Comparison of ENCODE assay signal across 10 cellular contexts in the genomic region with DNA sequence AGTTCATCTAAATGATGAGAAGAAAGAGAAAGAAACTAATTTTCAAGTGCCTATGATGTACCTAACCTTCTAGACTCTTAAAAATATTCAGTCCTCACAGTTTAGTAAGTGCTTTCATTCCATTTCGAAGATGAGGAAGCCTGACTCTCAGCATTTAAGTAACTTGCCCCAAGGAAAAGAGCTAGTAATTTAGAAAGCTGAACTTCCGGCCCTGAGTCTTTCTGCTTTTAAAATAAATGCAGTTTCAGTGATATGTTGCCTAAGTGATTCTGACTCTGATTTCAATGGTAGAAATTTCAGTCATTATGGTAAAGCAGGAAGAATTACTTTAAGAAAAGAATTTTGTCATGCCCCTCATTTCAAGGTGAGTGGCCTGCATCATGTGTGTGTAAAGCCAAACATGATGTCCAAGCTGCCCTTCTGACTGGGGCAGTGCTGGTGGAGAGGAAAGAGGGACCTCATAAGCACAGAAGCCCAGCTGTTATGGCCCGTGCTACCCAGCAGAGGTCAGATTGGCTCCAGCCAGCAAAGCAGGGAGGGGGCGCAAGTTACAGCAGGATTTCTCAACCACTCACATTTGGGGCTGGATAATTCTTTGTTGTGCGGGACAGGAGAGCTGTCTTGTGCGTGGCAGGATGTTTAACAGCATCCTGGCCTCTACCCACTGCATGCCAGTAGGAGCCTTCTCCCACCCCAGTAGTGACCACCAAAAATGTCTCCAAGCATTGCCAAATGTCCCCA. TPM values are rescaled to one million over a fixed set of nuclear protein-coding genes. Genes with fewer than 3 reads are reported as not detected.
DNase-seq lines count a peak whose midpoint lies in the region; ATAC-seq and TF ChIP-seq lines count a peak whose summit lies in the region.
"Had no signal": no experiment of that assay in that cellular context is flagged by ENCODE, and none has a peak within 500 bp of the region (broad histone marks: within the 10 kb centered on the region; RNA-seq: fewer than 3 reads in every experiment).

No MANE protein-coding gene starts in this region.

- CTCF ChIA-PET in A673 (lab: Charles Lee) = no interaction called here

- H3K4me3 ChIP-seq in GM12864 (ENCODE audit: low read depth, low read length) (no peak overlapping the region), A673 (ENCODE audit: low read depth, low read length, poor library complexity, severe bottlenecking) (no peak overlapping the region)
- H3K4me3 ChIP-seq: mucosa of descending colon had no signal

- H3K36me3 Mint-ChIP-seq in osteocyte (ENCODE audit: unreplicated experiment) = no peaks in the 10 kb centered on the region
- no peaks in the 10 kb centered on the region for H3K36me3 Mint-ChIP-seq in activated T-cell treated with anti-CD3 and anti-CD28 coated beads, Interleukin-2, amount 50 U/mL, for 24 hours (ENCODE audit: low read depth)

- H3K4me3 Mint-ChIP-seq in osteocyte (ENCODE audit: unreplicated experiment) = no peak overlapping the region
- no peak overlapping the region for H3K4me3 Mint-ChIP-seq in activated T-cell treated with anti-CD3 and anti-CD28 coated beads, Interleukin-2, amount 50 U/mL, for 24 hours

- TF ChIP-seq POLR2A in erythroblast (IDR thresholded peaks at IDR 0.05; ENCODE audit: low read length) = no peak

- H3K9me3 ChIP-seq in A673 (ENCODE audit: low read depth, low read length, poor library complexity, severe bottlenecking) = no peaks in the 10 kb centered on the region
- H3K9me3 ChIP-seq: mucosa of descending colon had no signal

- intact Hi-C loops in A673 (cut with micrococcal nuclease; ENCODE audit: unreplicated experiment) = no loop called here

- peak; percentile 5 for DNase-seq in GM12864 (ENCODE audit: low read depth)
- peak; percentile 49 for DNase-seq in NCI-H146 (lab: John Stamatoyannopoulos, UW)
- peak; percentile 11 to 14 for DNase-seq in erythroblast (lab: John Stamatoyannopoulos, UW)
- DNase-seq in osteocyte (ENCODE audit: extremely low spot score, unreplicated experiment) = no peak
- no peak for DNase-seq in A673 (ENCODE audit: low spot score)
- DNase-seq in SW480 (ENCODE audit: low spot score) = no peak
- no peak for DNase-seq in activated T-cell treated with anti-CD3 and anti-CD28 coated beads, Interleukin-2, amount 50 U/mL, for 24 hours
- DNase-seq: activated CD8-positive, alpha-beta memory T cell treated with anti-CD3 and anti-CD28 coated beads for 24 hours; mucosa of descending colon had no signal

- POLR2A ChIA-PET in A673 (lab: Charles Lee; ENCODE audit: low non-redundant PET) = no interaction called here

- TF ChIP-seq CTCF in GM12864 (IDR thresholded peaks at IDR 0.05; ENCODE audit: low read depth, low read length, missing control alignments) (peak; percentile 56), osteocyte (IDR thresholded peaks at IDR 0.05) (peak; percentile 58), A673 (conservative IDR thresholded peaks at IDR 0.05; ENCODE audit: low read depth, low read length) (no peak)

- no peak for ATAC-seq in HG02798 (IDR thresholded peaks at IDR 0.05; ENCODE audit: poor library complexity, unreplicated experiment)
- ATAC-seq: mucosa of descending colon had no signal

- no peak overlapping the region for H3K27ac ChIP-seq in A673 (ENCODE audit: low read depth, low read length, poor library complexity, severe bottlenecking)

- H3K27me3 ChIP-seq in A673 (replicated peaks; ENCODE audit: insufficient read depth, low read depth, low read length, poor library complexity) = no peaks in the 10 kb centered on the region

- no TSS peak for BruUV-seq in A673 (replicated peaks; lab: Mats Ljungman, UMichigan)

- H3K9me3 Mint-ChIP-seq in osteocyte (ENCODE audit: unreplicated experiment) = no peaks in the 10 kb centered on the region
- no peaks in the 10 kb centered on the region for H3K9me3 Mint-ChIP-seq in activated T-cell treated with anti-CD3 and anti-CD28 coated beads, Interleukin-2, amount 50 U/mL, for 24 hours

- H3K4me1 Mint-ChIP-seq in osteocyte (ENCODE audit: unreplicated experiment) = no peaks in the 10 kb centered on the region
- H3K4me1 Mint-ChIP-seq in activated T-cell treated with anti-CD3 and anti-CD28 coated beads, Interleukin-2, amount 50 U/mL, for 24 hours (ENCODE audit: low read depth) = peaks cover 4% of the 10 kb centered on the region

- peaks cover 46% of the 10 kb centered on the region for H3K27me3 Mint-ChIP-seq in osteocyte (ENCODE audit: unreplicated experiment)
- H3K27me3 Mint-ChIP-seq in activated T-cell treated with anti-CD3 and anti-CD28 coated beads, Interleukin-2, amount 50 U/mL, for 24 hours = peaks cover 13% of the 10 kb centered on the region

- H3K36me3 ChIP-seq in A673 (ENCODE audit: insufficient read depth, low read length, poor library complexity, severe bottlenecking) = no peaks in the 10 kb centered on the region

- H3K4me1 ChIP-seq in A673 (ENCODE audit: insufficient read depth, low read length, poor library complexity, severe bottlenecking) = no peaks in the 10 kb centered on the region

- H3K27ac Mint-ChIP-seq in osteocyte (ENCODE audit: unreplicated experiment) = no peak overlapping the region
- no peak overlapping the region for H3K27ac Mint-ChIP-seq in activated T-cell treated with anti-CD3 and anti-CD28 coated beads, Interleukin-2, amount 50 U/mL, for 24 hours

RNA-seq across cellular contexts. Expression of a gene that starts 10.7 kb away (rescaled TPM):
- total RNA-seq in osteocyte (not detected in 2 replicates), A673 (2021) (not detected in 2 replicates)

RNA-seq across cellular contexts. Expression of a gene that starts 28.2 kb away (rescaled TPM):
- total RNA-seq in osteocyte = not detected in 2 replicates
- total RNA-seq in A673 (2021) = not detected in 2 replicates

RNA-seq across cellular contexts. Expression of a gene that starts 43.0 kb away (rescaled TPM):
- total RNA-seq in osteocyte (195 and 197 TPM in 2 replicates), A673 (2021) (69.6 and 87.7 TPM in 2 replicates)

RNA-seq across cellular contexts. Expression of a gene that starts 46.6 kb away (rescaled TPM):
- 8.2 and 8.5 TPM in 2 replicates for total RNA-seq in osteocyte
- total RNA-seq in A673 (2021) = not detected in 2 replicates

Comparison
In these comparisons a context has a peak if more than half of its experiments do, and no peak if none do; other contexts are left out.
1. DNase-seq: peak in GM12864 (single experiment), NCI-H146 (single experiment) and erythroblast (2 of 2); none in osteocyte (single experiment), A673 (single experiment), SW480 (single experiment) and activated T-cell treated with anti-CD3 and anti-CD28 coated beads, Interleukin-2, amount 50 U/mL, for 24 hours (single experiment).